Comparison of ENCODE assay signal across 12 cellular contexts in genomic region chr6:116363759-116364158, GRCh38. TPM values are rescaled to one million over a fixed set of nuclear protein-coding genes. Genes with fewer than 3 reads are reported as not detected.
DNase-seq lines count a peak whose midpoint lies in the region; ATAC-seq, FAIRE-seq and TF ChIP-seq lines count a peak whose summit lies in the region.
"Had no signal": no experiment of that assay in that cellular context is flagged by ENCODE, and none has a peak within 500 bp of the region (broad histone marks: within the 10 kb centered on the region; RNA-seq: fewer than 3 reads in every experiment).

No MANE protein-coding gene starts in this region.

- TF ChIP-seq CTCF in GM10248 (IDR thresholded peaks at IDR 0.05; ENCODE audit: control extremely low read depth, extremely low read depth, low read depth, missing control alignments), result no peak

- no peak for ATAC-seq in GM21825 (IDR thresholded peaks at IDR 0.05; ENCODE audit: unreplicated experiment)

- peak; percentile 33 for FAIRE-seq in colon (lab: Jason Lieb, UNC)

- DNase-seq in EH (ENCODE audit: low read depth) (peak; percentile 73), NOMO-1 treated with DMSO at 0.1 percent for 48 hours (lab: John Stamatoyannopoulos, UW; ENCODE audit: unreplicated experiment) (peak; percentile 77), myocyte (ENCODE audit: low read depth) (peak; percentile 37), GM10248 (ENCODE audit: extremely low spot score) (no peak), COLO668 (lab: John Stamatoyannopoulos, UW; ENCODE audit: unreplicated experiment) (no peak), nucleus accumbens (lab: John Stamatoyannopoulos, UW) (no peak)
- DNase-seq: activated gamma-delta T cell treated with Interleukin-2 at 50 U/mL for 16 hours; CD8-positive, alpha-beta memory T cell; hippocampal formation; SJCRH30 had no signal

- CTCF ChIA-PET in GM10248 (lab: Yijun Ruan, JAX), result interaction anchor here (1.1 kb wide), 1 partner anchor 10 kb away, joined by 3 read pairs; no protein-coding TSS in a partner anchor

- POLR2A ChIA-PET in GM10248 (lab: Yijun Ruan, JAX), result no interaction called here

RNA-seq across cellular contexts. Expression of gene DSE, which starts 7.0 kb away (rescaled TPM):
- total RNA-seq in myocyte, result 31.6 and 32.5 TPM in 2 replicates
- polyA plus RNA-seq in myocyte (2012), result 49.9 TPM

Comparison
In these comparisons a context has a peak if more than half of its experiments do, and no peak if none do; other contexts are left out.
1. DNase-seq: peak in EH (single experiment), NOMO-1 treated with DMSO at 0.1 percent for 48 hours (single experiment) and myocyte (single experiment); none in GM10248 (single experiment), COLO668 (single experiment) and nucleus accumbens (0 of 56).